ENCODE assay signal across 3 cellular contexts in the genomic region with DNA sequence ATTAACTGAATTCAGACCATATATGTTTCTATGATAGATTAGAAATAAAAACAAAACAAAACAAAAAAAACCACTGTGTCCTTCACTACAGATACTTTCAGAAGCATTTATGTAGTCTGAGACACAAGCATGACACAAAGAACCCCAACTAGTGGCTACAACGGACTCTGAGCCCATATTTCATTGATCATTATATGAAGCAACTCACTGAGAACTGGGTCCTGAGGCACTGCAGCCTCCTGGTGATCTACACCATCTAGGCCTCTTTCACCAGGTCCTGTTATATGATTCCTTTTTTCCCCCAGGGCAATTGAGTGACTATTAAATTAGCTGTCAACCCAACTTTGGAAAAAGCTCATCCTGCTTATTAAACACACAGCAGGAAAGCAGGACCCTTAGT.
DNase-seq lines count a peak whose midpoint lies in the region; ATAC-seq, FAIRE-seq and TF ChIP-seq lines count a peak whose summit lies in the region.
"Not testable (repeated sequence)": the region's sequence is repeated elsewhere in the genome, so short reads cannot be mapped to it uniquely, and the experiment has no call there.

No MANE protein-coding gene starts in this region.

- H3K4me1 ChIP-seq in HepG2 (ENCODE audit: insufficient read depth, low read length); right lobe of liver: not testable (repeated sequence)

- H4K20me1 ChIP-seq in HepG2 (ENCODE audit: insufficient read depth, low read length) = not testable (repeated sequence)

- not testable (repeated sequence) for TF ChIP-seq POLR2A in HepG2 (IDR thresholded peaks at IDR 0.05; ENCODE audit: insufficient read depth in 1 of 2, low read depth in 2 of 2, low read length in 2 of 2); right lobe of liver (IDR thresholded peaks at IDR 0.05)

- ATAC-seq in left lobe of liver = peak; percentile 73
- peak; percentile 83 for ATAC-seq in HepG2
- ATAC-seq in right lobe of liver = peak in 3 of 4 donors; percentile 64 to 85 (median 75)

- POLR2A ChIA-PET in HepG2 (lab: Yijun Ruan, JAX) = not testable (repeated sequence)

- H3K36me3 ChIP-seq in HepG2 (replicated peaks in 1 of 2; ENCODE audit: control insufficient read depth in 1 of 2, insufficient read depth in 2 of 2, low read length in 2 of 2) = not testable (repeated sequence)
- peaks cover 0 to 11% (median 0%) of the 10 kb centered on the region in 4 donors for H3K36me3 ChIP-seq in right lobe of liver

- not testable (repeated sequence) for H3K79me2 ChIP-seq in HepG2 (ENCODE audit: insufficient read depth, low read length)

- no CpG with 5 or more reads among the region's 1 CpG for WGBS in HepG2 (ENCODE audit: low lambda C conversion rate)
- no CpG with 5 or more reads among the region's 1 CpG for WGBS in right lobe of liver (ENCODE audit: insufficient coverage, low coverage, low lambda C conversion rate, missing lambda C conversion rate)

- TF ChIP-seq EP300 in HepG2 (IDR thresholded peaks at IDR 0.05; ENCODE audit: low read depth in 2 of 2, low read length in 2 of 2); HepG2 (CRISPR knock-in tag; IDR thresholded peaks at IDR 0.05; ENCODE audit: borderline replicate concordance): not testable (repeated sequence)

- not testable (repeated sequence) for H3K4me2 ChIP-seq in HepG2 (ENCODE audit: low read depth, low read length)

- DNase-seq in left lobe of liver (ENCODE audit: low spot score); HepG2 (ENCODE audit: low spot score); right lobe of liver: not testable (repeated sequence)

- not testable (repeated sequence) for H3K27me3 ChIP-seq in HepG2 (ENCODE audit: control insufficient read depth in 1 of 2, insufficient read depth in 2 of 2, low read length in 2 of 2); right lobe of liver

- not testable (repeated sequence) for FAIRE-seq in HepG2 (lab: Jason Lieb, UNC)

- in situ Hi-C loops in HepG2 (cut with HindIII; ENCODE audit: extremely low pct_ligation_motif_present, low pct_unique_long_range_greater_than_20kb) = not testable (repeated sequence)

- intact Hi-C loops in HepG2 (cut with micrococcal nuclease; ENCODE audit: unreplicated experiment); right lobe of liver (cut with DNase I): not testable (repeated sequence)

- TF ChIP-seq CTCF in HepG2 (CRISPR knock-in tag; IDR thresholded peaks at IDR 0.05); right lobe of liver (IDR thresholded peaks at IDR 0.05): not testable (repeated sequence)

- not testable (repeated sequence) for BruUV-seq in HepG2 (replicated peaks; lab: Mats Ljungman, UMichigan)

- not testable (repeated sequence) for TF ChIP-seq RAD21 in HepG2 (CRISPR knock-in tag; IDR thresholded peaks at IDR 0.05)

- not testable (repeated sequence) for H2AFZ ChIP-seq in HepG2 (ENCODE audit: low read length)

- not testable (repeated sequence) for H3K9me3 ChIP-seq in HepG2 (ENCODE audit: low read length); right lobe of liver

- CTCF ChIA-PET in HepG2 (lab: Yijun Ruan, JAX; ENCODE audit: low intra/inter-chr PET ratio, low total read pairs) = not testable (repeated sequence)

- not testable (repeated sequence) for H3K27ac ChIP-seq in HepG2 (ENCODE audit: extremely low read length, insufficient read depth, low read length); right lobe of liver

- not testable (repeated sequence) for H3K4me3 ChIP-seq in HepG2 (replicated peaks in 1 of 3; ENCODE audit: insufficient read depth in 1 of 3, low read depth in 2 of 3, low read length in 3 of 3); right lobe of liver

- not testable (repeated sequence) for H3K9ac ChIP-seq in HepG2 (ENCODE audit: insufficient read depth, low read depth, low read length)
